In the genomic region with DNA sequence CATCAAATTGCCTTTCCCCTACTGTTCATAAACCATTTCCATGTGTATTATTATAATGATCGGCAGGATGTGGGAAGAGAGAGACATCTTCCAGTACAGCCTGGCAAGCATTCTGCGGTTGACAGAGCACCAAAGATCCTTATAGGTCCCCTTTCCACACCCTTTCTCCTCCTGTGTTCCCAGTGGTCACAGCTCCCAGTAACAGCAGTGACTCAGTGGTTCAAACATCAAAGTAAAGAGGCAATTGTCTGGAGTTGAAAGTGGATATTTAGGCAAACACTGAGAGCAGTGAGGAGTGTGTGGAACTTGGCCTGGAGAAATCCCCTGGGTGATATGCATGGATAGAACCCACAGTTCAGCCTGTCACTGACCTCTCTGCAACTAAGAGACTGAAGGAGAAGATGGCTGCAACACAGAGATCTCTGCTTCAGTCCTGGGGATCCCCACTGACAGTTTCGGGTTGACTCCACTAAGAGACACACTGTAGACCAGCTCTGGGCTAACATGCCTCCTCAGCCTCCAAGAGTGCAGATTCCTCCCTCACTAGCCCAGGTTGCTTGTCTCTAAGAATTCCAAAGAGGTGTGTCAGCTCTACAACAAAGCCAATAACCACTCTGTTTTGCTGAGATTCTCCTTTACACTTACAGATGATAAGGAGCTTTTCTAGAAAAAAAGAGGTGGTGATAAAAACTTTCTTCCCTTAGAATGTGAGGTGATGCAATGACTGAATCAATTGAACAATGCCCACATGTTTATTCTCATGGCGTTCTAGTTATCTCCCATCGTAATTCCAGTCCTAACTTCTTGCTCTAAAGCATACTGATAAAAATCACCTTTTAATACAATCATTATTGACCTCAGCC, we compare ENCODE assay signal across 8 cellular contexts.
A peak's percentile ranks its signal among the peaks of the same experiment; 100 is the strongest.
DNase-seq lines count a peak whose midpoint lies in the region; ATAC-seq, FAIRE-seq and TF ChIP-seq lines count a peak whose summit lies in the region.

No MANE protein-coding gene starts in this region.

- no peak for TF ChIP-seq POLR2A in GM12891 (IDR thresholded peaks at IDR 0.05; ENCODE audit: low read depth, low read length)
- TF ChIP-seq POLR2A in thyroid gland (IDR thresholded peaks at IDR 0.05): no peak

- no peak overlapping the region for H3K4me3 Mint-ChIP-seq in immature natural killer cell

- peak; percentile 44 for DNase-seq in GM12891 (ENCODE audit: insufficient read length, low spot score)
- DNase-seq in fibroblast of peridontal ligament (ENCODE audit: extremely low read depth): peak; percentile 62
- no peak for DNase-seq in thyroid gland
- no peak for DNase-seq in immature natural killer cell
- DNase-seq in SIG-M5 treated with dmso at 0.1 percent for 504 hours (lab: John Stamatoyannopoulos, UW; ENCODE audit: unreplicated experiment): no peak
- DNase-seq in NCI-H748 (lab: John Stamatoyannopoulos, UW; ENCODE audit: unreplicated experiment): no peak

- peaks cover 1 to 6% (median 2%) of the 10 kb centered on the region in 3 donors for H3K27me3 Mint-ChIP-seq in immature natural killer cell (ENCODE audit: low read depth in 3 of 3)

- H3K9me3 Mint-ChIP-seq in immature natural killer cell: no peaks in the 10 kb centered on the region

- no peaks in the 10 kb centered on the region for H3K36me3 ChIP-seq in thyroid gland

- H3K27ac ChIP-seq in thyroid gland: no peak overlapping the region

- H3K27ac Mint-ChIP-seq in immature natural killer cell: no peak overlapping the region

- no peaks in the 10 kb centered on the region for H3K4me1 Mint-ChIP-seq in immature natural killer cell

- intact Hi-C loops in thyroid gland (cut with DNase I): no loop called here

- no peaks in the 10 kb centered on the region for H3K27me3 ChIP-seq in thyroid gland

- no peaks in the 10 kb centered on the region for H3K9me3 ChIP-seq in thyroid gland

- no peaks in the 10 kb centered on the region for H3K36me3 Mint-ChIP-seq in immature natural killer cell

- 61 to 73% methylated on average over 5 of the region's 5 CpGs for WGBS in thyroid gland, 2 donors

- FAIRE-seq in GM12891 (lab: Jason Lieb, UNC): peak; percentile 5

- peaks cover 3 to 23% of the 10 kb centered on the region in 2 donors for H3K4me1 ChIP-seq in thyroid gland

- peak; percentile 92 for ATAC-seq in GM21390 (IDR thresholded peaks at IDR 0.05; ENCODE audit: unreplicated experiment)
- peak; percentile 60 for ATAC-seq in HG03575 (IDR thresholded peaks at IDR 0.05; ENCODE audit: extremely low read depth, insufficient number of reproducible peaks, low FRiP score, unreplicated experiment)

- TF ChIP-seq CTCF in thyroid gland (IDR thresholded peaks at IDR 0.05): no peak

- no peak overlapping the region for H3K4me3 ChIP-seq in thyroid gland (replicated peaks in 1 of 3)

TF ChIP-seq in GM12891, 5 proteins besides CTCF, POLR2A, EP300 and RAD21:
- no peak for TF ChIP-seq POLR2AphosphoS5 (IDR thresholded peaks at IDR 0.05; ENCODE audit: low read depth, low read length)

Comparison
In these comparisons a context has a peak if more than half of its experiments do, and no peak if none do; other contexts are left out.
1. DNase-seq: peak in GM12891 (single experiment) and fibroblast of peridontal ligament (single experiment); none in thyroid gland (0 of 2), immature natural killer cell (0 of 3), SIG-M5 treated with dmso at 0.1 percent for 504 hours (single experiment) and NCI-H748 (single experiment).